Comparison of ENCODE assay signal across 28 cellular contexts in the genomic region with DNA sequence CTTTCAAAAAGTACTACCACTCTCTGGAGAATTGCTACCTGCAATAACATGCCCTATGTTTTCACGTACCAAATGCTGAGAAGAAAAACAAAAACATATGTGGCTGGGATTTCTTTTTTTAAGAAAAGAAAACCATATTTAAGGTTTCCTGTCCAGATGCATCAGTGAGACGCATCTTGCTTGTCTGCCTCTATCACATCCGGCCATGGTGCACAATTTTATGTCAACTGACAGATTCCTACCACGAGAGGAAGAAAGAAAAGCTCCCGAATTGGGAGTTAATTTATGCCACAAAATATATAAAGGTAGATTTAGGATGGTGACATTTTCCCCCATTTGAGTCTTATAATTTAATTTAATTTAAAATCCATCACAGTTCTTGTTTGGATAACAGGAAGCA.
"Had no signal": no experiment of that assay in that cellular context is flagged by ENCODE, and none has a peak within 500 bp of the region (broad histone marks: within the 10 kb centered on the region; RNA-seq: fewer than 3 reads in every experiment).

No MANE protein-coding gene starts in this region.

- ATAC-seq: activated CD4-positive, CD25-positive, alpha-beta regulatory T cell treated with anti-CD3 and anti-CD28 coated beads, Interleukin-2, amount 50 U/mL, for 24 hours; gastroesophageal sphincter; left colon; naive thymus-derived CD4-positive, alpha-beta T cell; psoas muscle; stimulated activated effector memory CD8-positive, alpha-beta T cell treated with anti-CD3 and anti-CD28 coated beads, Interleukin-12 subunit alpha, Interleukin-12 subunit beta, amount 100 ng/mL, for 72 hours had no signal

- DNase-seq: activated CD4-positive, alpha-beta memory T cell treated with anti-CD3 and anti-CD28 coated beads, Interleukin-2, amount 10 ng/mL, durations not matched to agents 7 days and 5 days; activated CD4-positive, alpha-beta T cell treated with anti-CD3 and anti-CD28 coated beads for 48 hours; activated CD8-positive, alpha-beta memory T cell treated with anti-CD3 and anti-CD28 coated beads, Interleukin-2, amount 50 U/mL, for 48 hours; activated gamma-delta T cell; activated naive CD4-positive, alpha-beta T cell treated with anti-CD3 and anti-CD28 coated beads, Interleukin-2, amount 10 ng/mL, durations not matched to agents 7 days and 5 days; activated naive CD8-positive, alpha-beta T cell treated with anti-CD3 and anti-CD28 coated beads, Interleukin-2, amount 10 ng/mL, durations not matched to agents 7 days and 5 days; activated T-cell treated with anti-CD3 and anti-CD28 coated beads, Interleukin-2, amount 50 U/mL, for 24 hours; cerebellar nuclear complex; cortex of kidney; hypothalamus; immature natural killer cell; kidney; left colon; naive thymus-derived CD4-positive, alpha-beta T cell; psoas muscle; sigmoid colon; small intestine; stimulated activated CD4-positive, alpha-beta T cell treated with anti-CD3 and anti-CD28 coated beads, Interleukin-4, amount 100 ng/mL, for 24 hours; T1000; trophoblast cell had no signal

- H3K27ac ChIP-seq: ascending aorta, cardiac muscle cell, gastroesophageal sphincter, parathyroid adenoma, psoas muscle, sigmoid colon, thoracic aorta, WERI-Rb-1 had no signal

- H3K4me3 ChIP-seq: ascending aorta, cardiac muscle cell, gastroesophageal sphincter, psoas muscle, sigmoid colon, thoracic aorta had no signal

- H3K9ac ChIP-seq: parathyroid adenoma had no signal

- H3K36me3 ChIP-seq: ascending aorta, cardiac muscle cell, gastroesophageal sphincter, sigmoid colon, thoracic aorta, WERI-Rb-1 had no signal

- H3K9me3 ChIP-seq: ascending aorta, gastroesophageal sphincter, psoas muscle, sigmoid colon, thoracic aorta had no signal

- H3K27me3 ChIP-seq: ascending aorta, cardiac muscle cell, gastroesophageal sphincter, sigmoid colon had no signal

- H3K4me1 ChIP-seq: ascending aorta, gastroesophageal sphincter, parathyroid adenoma, psoas muscle, sigmoid colon had no signal
